19 cellular contexts compared by ENCODE assay signal in genomic region chr11:79110308-79110707, GRCh38.
"Had no signal": no experiment of that assay in that cellular context is flagged by ENCODE, and none has a peak within 500 bp of the region (broad histone marks: within the 10 kb centered on the region; RNA-seq: fewer than 3 reads in every experiment).

No MANE protein-coding gene starts in this region.

- H3K27me3 ChIP-seq: esophagus muscularis mucosa, foreskin keratinocyte, gastroesophageal sphincter, heart left ventricle, hepatocyte, left lung had no signal

- H3K4me2 ChIP-seq: hepatocyte had no signal

- H3K36me3 ChIP-seq: esophagus muscularis mucosa, gastroesophageal sphincter, heart left ventricle, left lung, lower lobe of right lung had no signal

- H3K27ac Mint-ChIP-seq: immature natural killer cell, mesothelial cell of epicardium had no signal

- H3K4me3 Mint-ChIP-seq: immature natural killer cell, mesothelial cell of epicardium had no signal

- H2AFZ ChIP-seq: hepatocyte had no signal

- ATAC-seq: foreskin keratinocyte, left cardiac atrium, left lung, left ventricle myocardium superior, lower lobe of right lung, mucosa of descending colon had no signal

- H3K36me3 Mint-ChIP-seq: immature natural killer cell had no signal

- H3K4me1 Mint-ChIP-seq: immature natural killer cell had no signal

- H3K4me1 ChIP-seq: foreskin keratinocyte, heart left ventricle, left lung, lower lobe of right lung had no signal

- H3K4me3 ChIP-seq: coronary artery, dorsolateral prefrontal cortex, esophagus muscularis mucosa, gastroesophageal sphincter, heart left ventricle, hepatocyte, left lung, lower lobe of right lung, mucosa of descending colon had no signal

- H3K79me2 ChIP-seq: hepatocyte had no signal

- H3K9me3 ChIP-seq: gastroesophageal sphincter, left lung, lower lobe of right lung, mucosa of descending colon had no signal

- H3K27ac ChIP-seq: coronary artery, foreskin keratinocyte, heart left ventricle, hepatocyte, left lung, lower lobe of right lung had no signal

- DNase-seq: dermis blood vessel endothelial cell; dorsolateral prefrontal cortex; effector CD4-positive, alpha-beta T cell; effector memory CD4-positive, alpha-beta T cell; foreskin keratinocyte; heart left ventricle; hypothalamus; immature natural killer cell; left cardiac atrium; left lung; left ventricle myocardium superior; lower lobe of right lung; mesenchymal stem cell; mucosa of descending colon had no signal
